1 cellular context compared by ENCODE assay signal in genomic region chr17:43760254-43760852, GRCh38.
A peak's percentile ranks its signal among the peaks of the same experiment; 100 is the strongest.
TF ChIP-seq lines count a peak whose summit lies in the region.

No MANE protein-coding gene starts in this region.

TF ChIP-seq in K562, 482 proteins besides CTCF, POLR2A, EP300 and RAD21 (continued from another document):
- no peak for TF ChIP-seq ZNF449 (CRISPR knock-in tag; IDR thresholded peaks at IDR 0.05)
- peak; percentile 27 for TF ChIP-seq NEUROD1 (IDR thresholded peaks at IDR 0.05; ENCODE audit: borderline replicate concordance, low read depth, low read length, partially characterized antibody)
- no peak for TF ChIP-seq GTF3C2 (IDR thresholded peaks at IDR 0.05; ENCODE audit: borderline replicate concordance, extremely low read depth, insufficient read length)
- TF ChIP-seq ETV1 (tag; conservative IDR thresholded peaks at IDR 0.05; ENCODE audit: low read depth), result no peak
- TF ChIP-seq SETDB1 (IDR thresholded peaks at IDR 0.05; ENCODE audit: low read length), result no peak
- TF ChIP-seq ZNF140 (CRISPR knock-in tag; IDR thresholded peaks at IDR 0.05), result no peak
- TF ChIP-seq CC2D1A (IDR thresholded peaks at IDR 0.05), result peak; percentile 80
- no peak for TF ChIP-seq PATZ1 (CRISPR knock-in tag; IDR thresholded peaks at IDR 0.05; ENCODE audit: borderline replicate concordance)
- peak in 1 of 2 experiments; percentile 50; a peak in 1 of 4 replicates for TF ChIP-seq ARNT (IDR thresholded peaks at IDR 0.05)
- no peak for TF ChIP-seq USF1 (CRISPR knock-in tag; IDR thresholded peaks at IDR 0.05)
- no peak for TF ChIP-seq NR2C2 (CRISPR knock-in tag; IDR thresholded peaks at IDR 0.05)
- TF ChIP-seq NR2C2 (tag; IDR thresholded peaks at IDR 0.05), result no peak
- no peak for TF ChIP-seq TOE1 (IDR thresholded peaks at IDR 0.05; ENCODE audit: borderline replicate concordance)
- TF ChIP-seq TOE1 (CRISPR knock-in tag; IDR thresholded peaks at IDR 0.05; ENCODE audit: borderline replicate concordance, low read depth), result no peak
- no peak for TF ChIP-seq ZMIZ1 (IDR thresholded peaks at IDR 0.05; ENCODE audit: low read depth in 2 of 2, low read length in 2 of 2)
- no peak for TF ChIP-seq HOMEZ (CRISPR knock-in tag; IDR thresholded peaks at IDR 0.05)
- 0 out of 2 replicates have a peak, but pooled peaks have one; percentile 29 for TF ChIP-seq HEY1 (CRISPR knock-in tag; IDR thresholded peaks at IDR 0.05; ENCODE audit: borderline replicate concordance)
- 0 out of 2 replicates have a peak, but pooled peaks have one; percentile 23 for TF ChIP-seq ZNF592 (IDR thresholded peaks at IDR 0.05)
- no peak for TF ChIP-seq EP400 (IDR thresholded peaks at IDR 0.05)
- TF ChIP-seq ZNF79 (CRISPR knock-in tag; IDR thresholded peaks at IDR 0.05; ENCODE audit: low read depth), result no peak
- TF ChIP-seq KAT8 (IDR thresholded peaks at IDR 0.05; ENCODE audit: low read depth), result no peak
- TF ChIP-seq MAFK (IDR thresholded peaks at IDR 0.05; ENCODE audit: low read length), result 0 out of 2 replicates have a peak, but pooled peaks have one; percentile 16
- no peak for TF ChIP-seq THRA (IDR thresholded peaks at IDR 0.05)
- peak; percentile 37 for TF ChIP-seq ZFP36 (IDR thresholded peaks at IDR 0.05; ENCODE audit: low read depth, low read length, partially characterized antibody)
- peak; percentile 23; the same call in 1 of the 2 replicates for TF ChIP-seq SOX6 (IDR thresholded peaks at IDR 0.05)
- TF ChIP-seq MTA3 (IDR thresholded peaks at IDR 0.05; ENCODE audit: borderline replicate concordance), result peak; percentile 40; the same call in 1 of the 2 replicates
- TF ChIP-seq ZNF589 (CRISPR knock-in tag; IDR thresholded peaks at IDR 0.05; ENCODE audit: low read depth), result no peak
- TF ChIP-seq GABPB1 (CRISPR knock-in tag; IDR thresholded peaks at IDR 0.05), result peak; percentile 54; the same call in 1 of the 2 replicates
- TF ChIP-seq RB1 (IDR thresholded peaks at IDR 0.05; ENCODE audit: low read depth), result peak; percentile 85; the same call in 1 of the 2 replicates
- no peak for TF ChIP-seq SAP30 (IDR thresholded peaks at IDR 0.05; ENCODE audit: borderline replicate concordance, insufficient read depth, low read depth, low read length, poor library complexity, severe bottlenecking)
- no peak for TF ChIP-seq MAFF (IDR thresholded peaks at IDR 0.05; ENCODE audit: low read length)
- no peak for TF ChIP-seq ZBTB1 (CRISPR knock-in tag; IDR thresholded peaks at IDR 0.05; ENCODE audit: borderline replicate concordance, low read depth)
- no peak for TF ChIP-seq MEIS2 (IDR thresholded peaks at IDR 0.05; ENCODE audit: partially characterized antibody)
- no peak for TF ChIP-seq MED1 (CRISPR knock-in tag; IDR thresholded peaks at IDR 0.05; ENCODE audit: borderline replicate concordance)
- TF ChIP-seq BHLHE40 (IDR thresholded peaks at IDR 0.05; ENCODE audit: low read length), result 0 out of 2 replicates have a peak, but pooled peaks have one; percentile 43
- 0 out of 2 replicates have a peak, but pooled peaks have one; percentile 24 for TF ChIP-seq ATF7 (IDR thresholded peaks at IDR 0.05)
- TF ChIP-seq L3MBTL2 (IDR thresholded peaks at IDR 0.05), result no peak
- peak; percentile 99 for TF ChIP-seq DEAF1 (CRISPR knock-in tag; IDR thresholded peaks at IDR 0.05)
- TF ChIP-seq HMGN3 (IDR thresholded peaks at IDR 0.05; ENCODE audit: borderline replicate concordance, extremely low read depth, insufficient read length, low read depth, low read length), result no peak
- no peak for TF ChIP-seq NR4A1 (CRISPR knock-in tag; IDR thresholded peaks at IDR 0.05)
- no peak for TF ChIP-seq NR4A1 (tag; IDR thresholded peaks at IDR 0.05)
- no peak for TF ChIP-seq ZNF133 (CRISPR knock-in tag; IDR thresholded peaks at IDR 0.05)
- TF ChIP-seq JUND (IDR thresholded peaks at IDR 0.05; ENCODE audit: borderline replicate concordance, low read depth, low read length), result peak; percentile 73
- TF ChIP-seq JUND (tag; IDR thresholded peaks at IDR 0.05; ENCODE audit: borderline replicate concordance, low read depth, low read length), result no peak; the same call in 2 of the 3 replicates
TF ChIP-seq in K562: peak in this region for 33.
